In the genomic region with DNA sequence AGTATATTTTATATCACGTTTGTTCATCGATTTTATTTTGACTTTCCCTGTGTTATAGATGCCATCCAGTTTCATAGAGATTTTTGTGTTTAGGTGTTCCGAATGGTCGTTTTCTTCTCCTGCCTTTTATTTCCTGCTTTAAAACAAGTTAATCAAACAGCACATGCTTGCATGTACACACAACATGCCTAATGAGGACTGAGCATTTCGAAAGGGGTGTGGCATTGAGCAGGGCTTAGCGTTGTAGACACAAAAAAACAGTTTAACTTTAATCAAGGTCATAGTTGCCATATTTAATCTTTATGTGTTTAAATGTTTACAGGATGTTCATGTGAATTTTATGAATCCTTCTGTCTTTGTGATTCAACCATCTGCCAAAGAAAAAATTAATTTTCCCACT, we compare ENCODE assay signal across 24 cellular contexts.
"Had no signal": no experiment of that assay in that cellular context is flagged by ENCODE, and none has a peak within 500 bp of the region (broad histone marks: within the 10 kb centered on the region; RNA-seq: fewer than 3 reads in every experiment).

No MANE protein-coding gene starts in this region.

- H3K36me3 ChIP-seq: colonic mucosa, gastrocnemius medialis, ovary, right lobe of liver, suprapubic skin, transverse colon had no signal

- H3K4me3 Mint-ChIP-seq: activated CD4-positive, alpha-beta T cell treated with anti-CD3 and anti-CD28 coated beads, Interleukin-2, amount 10 ng/mL, durations not matched to agents 7 days and 5 days; activated naive CD4-positive, alpha-beta T cell treated with anti-CD3 and anti-CD28 coated beads, Interleukin-2, amount 10 ng/mL, durations not matched to agents 7 days and 5 days; activated naive CD8-positive, alpha-beta T cell treated with anti-CD3 and anti-CD28 coated beads, Interleukin-2, amount 50 U/mL, for 24 hours; central memory CD8-positive, alpha-beta T cell; naive thymus-derived CD4-positive, alpha-beta T cell; stimulated activated naive CD8-positive, alpha-beta T cell treated with anti-CD3 and anti-CD28 coated beads, Interleukin-15, amount 100 ng/mL, for 72 hours had no signal

- H3K4me3 ChIP-seq: colonic mucosa, gastrocnemius medialis, heart left ventricle, ovary, right lobe of liver, smooth muscle cell, suprapubic skin, transverse colon had no signal

- H3K27me3 ChIP-seq: colonic mucosa, gastrocnemius medialis, ovary, right lobe of liver, suprapubic skin, transverse colon had no signal

- FAIRE-seq: endometrium had no signal

- H3K9me3 ChIP-seq: colonic mucosa, gastrocnemius medialis, heart left ventricle, ovary, right lobe of liver, suprapubic skin, transverse colon had no signal

- H3K4me1 ChIP-seq: colonic mucosa had no signal

- H3K27me3 Mint-ChIP-seq: central memory CD8-positive, alpha-beta T cell had no signal

- DNase-seq: activated CD4-positive, alpha-beta T cell treated with anti-CD3 and anti-CD28 coated beads, Interleukin-2, amount 10 ng/mL, durations not matched to agents 7 days and 5 days; activated CD8-positive, alpha-beta memory T cell treated with anti-CD3 and anti-CD28 coated beads, Interleukin-2, amount 50 U/mL, for 48 hours; activated effector memory CD4-positive, alpha-beta T cell treated with Interleukin-2 at 50 U/mL for 16 hours; activated naive CD4-positive, alpha-beta T cell treated with anti-CD3 and anti-CD28 coated beads, Interleukin-2, amount 10 ng/mL, durations not matched to agents 7 days and 5 days; activated naive CD8-positive, alpha-beta T cell treated with anti-CD3 and anti-CD28 coated beads, Interleukin-2, amount 50 U/mL, for 24 hours; activated T-cell treated with anti-CD3 and anti-CD28 coated beads, Interleukin-2, amount 50 U/mL, for 48 hours; anterior cingulate cortex; colonic mucosa; gastrocnemius medialis; heart left ventricle; mesenchymal stem cell; naive thymus-derived CD4-positive, alpha-beta T cell; ovary; right lobe of liver; stimulated activated CD4-positive, alpha-beta T cell treated with anti-CD3 and anti-CD28 coated beads, Interleukin-4, amount 100 ng/mL, for 1 hour; stimulated activated naive CD8-positive, alpha-beta T cell treated with anti-CD3 and anti-CD28 coated beads, Interleukin-15, amount 100 ng/mL, for 72 hours; T1000; transverse colon had no signal

- H3K36me3 Mint-ChIP-seq: activated naive CD4-positive, alpha-beta T cell treated with anti-CD3 and anti-CD28 coated beads, Interleukin-2, amount 10 ng/mL, durations not matched to agents 7 days and 5 days; naive thymus-derived CD4-positive, alpha-beta T cell had no signal

- H3K4me1 Mint-ChIP-seq: activated CD4-positive, alpha-beta T cell treated with anti-CD3 and anti-CD28 coated beads, Interleukin-2, amount 10 ng/mL, durations not matched to agents 7 days and 5 days; activated naive CD4-positive, alpha-beta T cell treated with anti-CD3 and anti-CD28 coated beads, Interleukin-2, amount 10 ng/mL, durations not matched to agents 7 days and 5 days; activated naive CD8-positive, alpha-beta T cell treated with anti-CD3 and anti-CD28 coated beads, Interleukin-2, amount 50 U/mL, for 24 hours; brain; stimulated activated naive CD8-positive, alpha-beta T cell treated with anti-CD3 and anti-CD28 coated beads, Interleukin-15, amount 100 ng/mL, for 72 hours had no signal

- H3K27ac ChIP-seq: colonic mucosa, gastrocnemius medialis, heart left ventricle, ovary, right lobe of liver, transverse colon had no signal

- H3K9me3 Mint-ChIP-seq: activated CD4-positive, alpha-beta T cell treated with anti-CD3 and anti-CD28 coated beads, Interleukin-2, amount 10 ng/mL, durations not matched to agents 7 days and 5 days; activated naive CD4-positive, alpha-beta T cell treated with anti-CD3 and anti-CD28 coated beads, Interleukin-2, amount 10 ng/mL, durations not matched to agents 7 days and 5 days; activated naive CD8-positive, alpha-beta T cell treated with anti-CD3 and anti-CD28 coated beads, Interleukin-2, amount 50 U/mL, for 24 hours; central memory CD8-positive, alpha-beta T cell; naive thymus-derived CD4-positive, alpha-beta T cell; stimulated activated naive CD8-positive, alpha-beta T cell treated with anti-CD3 and anti-CD28 coated beads, Interleukin-15, amount 100 ng/mL, for 72 hours had no signal

- ATAC-seq: activated CD4-positive, CD25-positive, alpha-beta regulatory T cell treated with anti-CD3 and anti-CD28 coated beads, Interleukin-2, amount 50 U/mL, for 24 hours; activated naive CD8-positive, alpha-beta T cell treated with anti-CD3 and anti-CD28 coated beads, Interleukin-2, amount 50 U/mL, for 24 hours; gastrocnemius medialis; heart left ventricle; naive thymus-derived CD4-positive, alpha-beta T cell; right lobe of liver; stimulated activated naive CD8-positive, alpha-beta T cell treated with anti-CD3 and anti-CD28 coated beads, Interleukin-15, amount 100 ng/mL, for 72 hours had no signal

- H3K27ac Mint-ChIP-seq: activated CD4-positive, alpha-beta T cell treated with anti-CD3 and anti-CD28 coated beads, Interleukin-2, amount 10 ng/mL, durations not matched to agents 7 days and 5 days; activated naive CD4-positive, alpha-beta T cell treated with anti-CD3 and anti-CD28 coated beads, Interleukin-2, amount 10 ng/mL, durations not matched to agents 7 days and 5 days; activated naive CD8-positive, alpha-beta T cell treated with anti-CD3 and anti-CD28 coated beads, Interleukin-2, amount 50 U/mL, for 24 hours; stimulated activated naive CD8-positive, alpha-beta T cell treated with anti-CD3 and anti-CD28 coated beads, Interleukin-15, amount 100 ng/mL, for 72 hours had no signal
